Comparison of ENCODE assay signal across 8 cellular contexts in the genomic region with DNA sequence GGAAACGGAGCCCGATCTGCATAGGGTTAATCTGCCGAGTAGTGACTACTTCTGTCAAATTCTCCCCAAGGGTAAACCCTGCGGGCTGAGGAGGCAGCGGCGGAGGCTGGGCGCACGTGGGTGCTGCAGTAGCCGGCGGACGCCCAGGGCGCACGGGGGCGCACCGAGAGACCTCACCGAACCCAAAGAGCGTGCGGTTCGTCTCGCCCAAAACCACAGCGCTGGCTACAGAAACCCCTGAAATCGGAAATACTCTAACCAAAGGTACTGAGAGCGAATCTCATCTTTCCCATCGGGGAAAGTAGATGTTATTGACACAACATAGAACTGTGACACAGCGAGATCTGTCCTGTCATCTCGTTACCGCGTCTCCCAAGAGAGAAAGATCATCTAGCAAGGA. TPM values are rescaled to one million over a fixed set of nuclear protein-coding genes. Genes with fewer than 3 reads are reported as not detected.
DNase-seq lines count a peak whose midpoint lies in the region; ATAC-seq and TF ChIP-seq lines count a peak whose summit lies in the region.

No MANE protein-coding gene starts in this region.

- no peak for ATAC-seq in CD8-positive, alpha-beta T cell
- ATAC-seq in GM21515 (IDR thresholded peaks at IDR 0.05; ENCODE audit: unreplicated experiment): peak; percentile 78

- H3K36me3 ChIP-seq in CD8-positive, alpha-beta T cell (ENCODE audit: insufficient read depth, low read length): no peaks in the 10 kb centered on the region
- H3K36me3 ChIP-seq in transverse colon: no peaks in the 10 kb centered on the region

- peaks cover 6% of the 10 kb centered on the region for H3K9me3 Mint-ChIP-seq in CD8-positive, alpha-beta T cell
- no peaks in the 10 kb centered on the region for H3K9me3 Mint-ChIP-seq in endothelial cell (ENCODE audit: unreplicated experiment)

- CTCF ChIA-PET in CD8-positive, alpha-beta T cell (lab: Charles Lee): no interaction called here

- no peaks in the 10 kb centered on the region for H3K9me3 ChIP-seq in CD8-positive, alpha-beta T cell (ENCODE audit: low read length)
- H3K9me3 ChIP-seq in transverse colon: peaks cover 0 to 3% of the 10 kb centered on the region in 2 donors

- in situ Hi-C loops in transverse colon (cut with MboI; ENCODE audit: low pct_ligation_motif_present in 1 of 4, low pct_unique_long_range_greater_than_20kb in 1 of 4, low sequenced_read_pairs in 3 of 4): no loop called here

- no peak for TF ChIP-seq CTCF in CD8-positive, alpha-beta T cell (IDR thresholded peaks at IDR 0.05)
- TF ChIP-seq CTCF in endothelial cell (IDR thresholded peaks at IDR 0.05; ENCODE audit: unreplicated experiment) (no peak), retinal pigment epithelial cell (conservative IDR thresholded peaks at IDR 0.05; ENCODE audit: low read depth, low read length) (peak; percentile 43), transverse colon (IDR thresholded peaks at IDR 0.05) (no peak)

- no peaks in the 10 kb centered on the region for H3K27me3 ChIP-seq in CD8-positive, alpha-beta T cell (ENCODE audit: insufficient read depth, low read length)
- H3K27me3 ChIP-seq in transverse colon: peaks cover 57% of the 10 kb centered on the region

- no peak overlapping the region for H3K27ac ChIP-seq in CD8-positive, alpha-beta T cell (ENCODE audit: low read depth, low read length)
- H3K27ac ChIP-seq in transverse colon: no peak overlapping the region

- no peak for TF ChIP-seq EP300 in transverse colon (IDR thresholded peaks at IDR 0.05; ENCODE audit: low read depth)

- POLR2A ChIA-PET in CD8-positive, alpha-beta T cell (lab: Charles Lee): no interaction called here

- intact Hi-C loops in CD8-positive, alpha-beta T cell (cut with DNase I, micrococcal nuclease): no loop called here
- intact Hi-C loops in transverse colon (cut with DNase I; ENCODE audit: low total_unique reads): no loop called here

- no peak for DNase-seq in CD8-positive, alpha-beta T cell
- peak; percentile 22 for DNase-seq in RPMI7951 (ENCODE audit: low read depth)
- DNase-seq in endothelial cell (ENCODE audit: low spot score): peak; percentile 41
- DNase-seq in retinal pigment epithelial cell (ENCODE audit: low read depth): no peak
- no peak for DNase-seq in NCI-H1694 treated with DMSO at 0.1 percent for 48 hours (lab: John Stamatoyannopoulos, UW)
- no peak for DNase-seq in NCI-H187 (lab: John Stamatoyannopoulos, UW)
- DNase-seq in transverse colon: no peak

- no peaks in the 10 kb centered on the region for H3K36me3 Mint-ChIP-seq in CD8-positive, alpha-beta T cell
- no peaks in the 10 kb centered on the region for H3K36me3 Mint-ChIP-seq in endothelial cell (ENCODE audit: low read depth, unreplicated experiment)

- peaks cover 46% of the 10 kb centered on the region for H3K27me3 Mint-ChIP-seq in CD8-positive, alpha-beta T cell (ENCODE audit: low read depth)
- H3K27me3 Mint-ChIP-seq in endothelial cell (ENCODE audit: unreplicated experiment): peaks cover 4% of the 10 kb centered on the region

- no peak overlapping the region for H3K27ac Mint-ChIP-seq in CD8-positive, alpha-beta T cell
- H3K27ac Mint-ChIP-seq in endothelial cell (ENCODE audit: unreplicated experiment): no peak overlapping the region

- H3K4me3 Mint-ChIP-seq in CD8-positive, alpha-beta T cell: peak overlapping the region; percentile 35
- peak overlapping the region; percentile 72 for H3K4me3 Mint-ChIP-seq in endothelial cell (ENCODE audit: unreplicated experiment)

- WGBS in transverse colon (ENCODE audit: low coverage in 1 of 2), 2 donors: 6 to 9% methylated on average over 3 to 28 of the region's 28 CpGs

- H3K4me1 ChIP-seq in CD8-positive, alpha-beta T cell (ENCODE audit: insufficient read depth, low read length): peaks cover 9% of the 10 kb centered on the region
- H3K4me1 ChIP-seq in transverse colon: peaks cover 0 to 8% (median 0%) of the 10 kb centered on the region in 4 donors

- H3K4me1 Mint-ChIP-seq in CD8-positive, alpha-beta T cell (ENCODE audit: low read depth): peaks cover 11% of the 10 kb centered on the region
- H3K4me1 Mint-ChIP-seq in endothelial cell (ENCODE audit: unreplicated experiment): no peaks in the 10 kb centered on the region

- H3K4me3 ChIP-seq in CD8-positive, alpha-beta T cell (ENCODE audit: low read depth, low read length): no peak overlapping the region
- H3K4me3 ChIP-seq in retinal pigment epithelial cell (ENCODE audit: low read length): peak overlapping the region; percentile 45
- H3K4me3 ChIP-seq in transverse colon: peak overlapping the region in 1 of 4 donors; percentile 10

- TF ChIP-seq POLR2A in transverse colon (IDR thresholded peaks at IDR 0.05): no peak

RNA-seq across cellular contexts. Expression of gene SHC3, which starts 56.0 kb away (rescaled TPM):
- total RNA-seq in CD8-positive, alpha-beta T cell: not detected
- 1.7 and 2.1 TPM in 2 replicates for total RNA-seq in RPMI7951 (2014; rRNA removed; shearing (Covaris generic))
- total RNA-seq in endothelial cell (ENCODE audit: unreplicated experiment): 6.5 TPM
- 1 to 10 TPM; 1.1 to 4.8 (median 2.7) TPM for total RNA-seq in transverse colon

Comparison
In these comparisons a context has a peak if more than half of its experiments do, and no peak if none do; other contexts are left out.
1. DNase-seq: peak in RPMI7951 (single experiment) and endothelial cell (single experiment); none in CD8-positive, alpha-beta T cell (0 of 7), retinal pigment epithelial cell (single experiment), NCI-H1694 treated with DMSO at 0.1 percent for 48 hours (single experiment), NCI-H187 (0 of 2) and transverse colon (single experiment).